In the genomic region with DNA sequence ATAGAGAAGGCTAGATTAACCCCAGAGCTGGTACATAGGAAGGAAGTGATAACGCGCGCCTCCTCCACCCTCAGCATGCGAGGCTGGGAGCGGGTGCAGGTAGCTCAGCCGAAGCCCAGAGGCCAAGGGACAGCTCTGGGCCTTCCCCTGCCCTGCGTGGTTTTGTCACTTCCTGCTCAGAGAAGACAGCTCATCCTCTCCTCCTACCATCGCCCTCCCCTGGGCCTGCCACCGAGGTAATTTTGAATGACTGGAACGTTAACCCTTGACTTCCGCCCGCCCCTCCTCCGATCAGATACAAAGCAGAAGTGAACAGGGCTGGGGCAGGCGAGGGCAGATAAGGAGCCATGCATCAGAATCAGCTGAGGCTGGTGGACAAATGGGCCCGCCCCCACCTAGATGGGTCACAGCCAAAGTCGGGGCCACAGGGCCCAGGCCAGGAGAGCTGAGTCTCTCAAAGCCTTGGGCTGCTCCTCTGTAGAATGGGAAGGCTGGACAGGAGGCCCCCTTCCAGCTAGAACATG, we compare ENCODE assay signal across 1 cellular context.
TF ChIP-seq lines count a peak whose summit lies in the region.

No MANE protein-coding gene starts in this region.

TF ChIP-seq in K562, 482 proteins besides CTCF, POLR2A, EP300 and RAD21 (continued from another document and continues in another):
- TF ChIP-seq MCM5 (IDR thresholded peaks at IDR 0.05; ENCODE audit: low read depth) (no peak), BRD9 (IDR thresholded peaks at IDR 0.05; ENCODE audit: low read depth, partially characterized antibody) (peak; percentile 71), KLF16 (IDR thresholded peaks at IDR 0.05) (peak; percentile 83), NR1H2 (CRISPR knock-in tag; IDR thresholded peaks at IDR 0.05) (no peak), COPS2 (conservative IDR thresholded peaks at IDR 0.05) (no peak), HDAC8 (tag; IDR thresholded peaks at IDR 0.05) (no peak), ZNF780A (CRISPR knock-in tag; IDR thresholded peaks at IDR 0.05) (no peak), ARID1B (IDR thresholded peaks at IDR 0.05) (peak; percentile 94), KLF6 (CRISPR knock-in tag; IDR thresholded peaks at IDR 0.05; ENCODE audit: borderline replicate concordance) (no peak; the same call in 1 of the 2 replicates), GATAD2B (IDR thresholded peaks at IDR 0.05; ENCODE audit: borderline replicate concordance) (peak; percentile 85), NCOA1 (IDR thresholded peaks at IDR 0.05; ENCODE audit: low read depth) (peak; percentile 81; the same call in 1 of the 2 replicates), CBX2 (IDR thresholded peaks at IDR 0.05; ENCODE audit: insufficient read depth, low read length, poor library complexity, severe bottlenecking) (no peak), RAD51 (IDR thresholded peaks at IDR 0.05; ENCODE audit: borderline replicate concordance, low read depth) (0 out of 2 replicates have a peak, but pooled peaks have one; percentile 10), ZNF324 (CRISPR knock-in tag; IDR thresholded peaks at IDR 0.05) (no peak), ETV6 (IDR thresholded peaks at IDR 0.05; ENCODE audit: borderline replicate concordance in 1 of 2, low read depth in 2 of 2, low read length in 1 of 2) (peak in 1 of 2 experiments; percentile 85; a peak in 2 of 4 replicates), ETV6 (CRISPR knock-in tag; IDR thresholded peaks at IDR 0.05; ENCODE audit: borderline replicate concordance) (no peak), SNIP1 (IDR thresholded peaks at IDR 0.05; ENCODE audit: low read depth) (no peak), TAF7 (tag; IDR thresholded peaks at IDR 0.05) (no peak), GABPB1 (CRISPR knock-in tag; IDR thresholded peaks at IDR 0.05) (peak; percentile 79), RBM22 (IDR thresholded peaks at IDR 0.05; ENCODE audit: low read depth, low read length, poor library complexity, severe bottlenecking) (no peak), ATF7 (IDR thresholded peaks at IDR 0.05) (peak; percentile 82), ZNF347 (CRISPR knock-in tag; IDR thresholded peaks at IDR 0.05; ENCODE audit: low read depth) (no peak), DIDO1 (tag; IDR thresholded peaks at IDR 0.05; ENCODE audit: low read depth) (no peak), HNRNPH1 (optimal IDR thresholded peaks at IDR 0.05; ENCODE audit: low read depth, low read length) (no peak), POLR2AphosphoS2 (IDR thresholded peaks at IDR 0.05; ENCODE audit: low read length) (peak; percentile 30; the same call in 1 of the 2 replicates), ZNF184 (CRISPR knock-in tag; IDR thresholded peaks at IDR 0.05) (no peak), MAFK (IDR thresholded peaks at IDR 0.05; ENCODE audit: low read length) (no peak), BRCA1 (IDR thresholded peaks at IDR 0.05) (no peak), BRCA1 (CRISPR knock-in tag; IDR thresholded peaks at IDR 0.05) (no peak), HNRNPK (IDR thresholded peaks at IDR 0.05; ENCODE audit: low read depth, low read length, poor library complexity, severe bottlenecking) (no peak), ZNF77 (CRISPR knock-in tag; IDR thresholded peaks at IDR 0.05) (no peak), FOXA1 (IDR thresholded peaks at IDR 0.05; ENCODE audit: borderline replicate concordance) (no peak), ZNF140 (CRISPR knock-in tag; IDR thresholded peaks at IDR 0.05) (no peak), ZBED1 (IDR thresholded peaks at IDR 0.05) (no peak), ZNF316 (IDR thresholded peaks at IDR 0.05) (no peak), HNRNPL (IDR thresholded peaks at IDR 0.05; ENCODE audit: low read depth, low read length) (no peak), HEY1 (CRISPR knock-in tag; IDR thresholded peaks at IDR 0.05; ENCODE audit: borderline replicate concordance) (no peak), CBX8 (IDR thresholded peaks at IDR 0.05; ENCODE audit: borderline replicate concordance, extremely low read depth, low read depth, low read length, poor library complexity, severe bottlenecking) (no peak), NFATC3 (IDR thresholded peaks at IDR 0.05) (no peak), POLR2G (IDR thresholded peaks at IDR 0.05; ENCODE audit: low read depth, low read length) (peak; percentile 79), SLC30A9 (CRISPR knock-in tag; IDR thresholded peaks at IDR 0.05) (no peak), HMG20A (CRISPR knock-in tag; conservative IDR thresholded peaks at IDR 0.05) (no peak), TEAD2 (tag; IDR thresholded peaks at IDR 0.05) (no peak), RBBP5 (IDR thresholded peaks at IDR 0.05; ENCODE audit: borderline replicate concordance, insufficient read depth, low read length, poor library complexity, severe bottlenecking) (no peak)
- TF ChIP-seq, protein P1, sequence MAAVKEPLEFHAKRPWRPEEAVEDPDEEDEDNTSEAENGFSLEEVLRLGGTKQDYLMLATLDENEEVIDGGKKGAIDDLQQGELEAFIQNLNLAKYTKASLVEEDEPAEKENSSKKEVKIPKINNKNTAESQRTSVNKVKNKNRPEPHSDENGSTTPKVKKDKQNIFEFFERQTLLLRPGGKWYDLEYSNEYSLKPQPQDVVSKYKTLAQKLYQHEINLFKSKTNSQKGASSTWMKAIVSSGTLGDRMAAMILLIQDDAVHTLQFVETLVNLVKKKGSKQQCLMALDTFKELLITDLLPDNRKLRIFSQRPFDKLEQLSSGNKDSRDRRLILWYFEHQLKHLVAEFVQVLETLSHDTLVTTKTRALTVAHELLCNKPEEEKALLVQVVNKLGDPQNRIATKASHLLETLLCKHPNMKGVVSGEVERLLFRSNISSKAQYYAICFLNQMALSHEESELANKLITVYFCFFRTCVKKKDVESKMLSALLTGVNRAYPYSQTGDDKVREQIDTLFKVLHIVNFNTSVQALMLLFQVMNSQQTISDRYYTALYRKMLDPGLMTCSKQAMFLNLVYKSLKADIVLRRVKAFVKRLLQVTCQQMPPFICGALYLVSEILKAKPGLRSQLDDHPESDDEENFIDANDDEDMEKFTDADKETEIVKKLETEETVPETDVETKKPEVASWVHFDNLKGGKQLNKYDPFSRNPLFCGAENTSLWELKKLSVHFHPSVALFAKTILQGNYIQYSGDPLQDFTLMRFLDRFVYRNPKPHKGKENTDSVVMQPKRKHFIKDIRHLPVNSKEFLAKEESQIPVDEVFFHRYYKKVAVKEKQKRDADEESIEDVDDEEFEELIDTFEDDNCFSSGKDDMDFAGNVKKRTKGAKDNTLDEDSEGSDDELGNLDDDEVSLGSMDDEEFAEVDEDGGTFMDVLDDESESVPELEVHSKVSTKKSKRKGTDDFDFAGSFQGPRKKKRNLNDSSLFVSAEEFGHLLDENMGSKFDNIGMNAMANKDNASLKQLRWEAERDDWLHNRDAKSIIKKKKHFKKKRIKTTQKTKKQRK (IDR thresholded peaks at IDR 0.05; ENCODE audit: borderline replicate concordance, low read depth, low read length), result no peak
- TF ChIP-seq, protein P2, sequence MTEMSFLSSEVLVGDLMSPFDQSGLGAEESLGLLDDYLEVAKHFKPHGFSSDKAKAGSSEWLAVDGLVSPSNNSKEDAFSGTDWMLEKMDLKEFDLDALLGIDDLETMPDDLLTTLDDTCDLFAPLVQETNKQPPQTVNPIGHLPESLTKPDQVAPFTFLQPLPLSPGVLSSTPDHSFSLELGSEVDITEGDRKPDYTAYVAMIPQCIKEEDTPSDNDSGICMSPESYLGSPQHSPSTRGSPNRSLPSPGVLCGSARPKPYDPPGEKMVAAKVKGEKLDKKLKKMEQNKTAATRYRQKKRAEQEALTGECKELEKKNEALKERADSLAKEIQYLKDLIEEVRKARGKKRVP (CRISPR knock-in tag; IDR thresholded peaks at IDR 0.05), result no peak
- TF ChIP-seq, protein P3, sequence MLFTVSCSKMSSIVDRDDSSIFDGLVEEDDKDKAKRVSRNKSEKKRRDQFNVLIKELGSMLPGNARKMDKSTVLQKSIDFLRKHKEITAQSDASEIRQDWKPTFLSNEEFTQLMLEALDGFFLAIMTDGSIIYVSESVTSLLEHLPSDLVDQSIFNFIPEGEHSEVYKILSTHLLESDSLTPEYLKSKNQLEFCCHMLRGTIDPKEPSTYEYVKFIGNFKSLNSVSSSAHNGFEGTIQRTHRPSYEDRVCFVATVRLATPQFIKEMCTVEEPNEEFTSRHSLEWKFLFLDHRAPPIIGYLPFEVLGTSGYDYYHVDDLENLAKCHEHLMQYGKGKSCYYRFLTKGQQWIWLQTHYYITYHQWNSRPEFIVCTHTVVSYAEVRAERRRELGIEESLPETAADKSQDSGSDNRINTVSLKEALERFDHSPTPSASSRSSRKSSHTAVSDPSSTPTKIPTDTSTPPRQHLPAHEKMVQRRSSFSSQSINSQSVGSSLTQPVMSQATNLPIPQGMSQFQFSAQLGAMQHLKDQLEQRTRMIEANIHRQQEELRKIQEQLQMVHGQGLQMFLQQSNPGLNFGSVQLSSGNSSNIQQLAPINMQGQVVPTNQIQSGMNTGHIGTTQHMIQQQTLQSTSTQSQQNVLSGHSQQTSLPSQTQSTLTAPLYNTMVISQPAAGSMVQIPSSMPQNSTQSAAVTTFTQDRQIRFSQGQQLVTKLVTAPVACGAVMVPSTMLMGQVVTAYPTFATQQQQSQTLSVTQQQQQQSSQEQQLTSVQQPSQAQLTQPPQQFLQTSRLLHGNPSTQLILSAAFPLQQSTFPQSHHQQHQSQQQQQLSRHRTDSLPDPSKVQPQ (CRISPR knock-in tag; IDR thresholded peaks at IDR 0.05; ENCODE audit: borderline replicate concordance), result no peak
- TF ChIP-seq, protein P4, sequence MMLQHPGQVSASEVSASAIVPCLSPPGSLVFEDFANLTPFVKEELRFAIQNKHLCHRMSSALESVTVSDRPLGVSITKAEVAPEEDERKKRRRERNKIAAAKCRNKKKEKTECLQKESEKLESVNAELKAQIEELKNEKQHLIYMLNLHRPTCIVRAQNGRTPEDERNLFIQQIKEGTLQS (IDR thresholded peaks at IDR 0.05), result peak; percentile 71
- TF ChIP-seq, protein P4 (CRISPR knock-in tag; conservative IDR thresholded peaks at IDR 0.05), result no peak
- TF ChIP-seq, protein P5, sequence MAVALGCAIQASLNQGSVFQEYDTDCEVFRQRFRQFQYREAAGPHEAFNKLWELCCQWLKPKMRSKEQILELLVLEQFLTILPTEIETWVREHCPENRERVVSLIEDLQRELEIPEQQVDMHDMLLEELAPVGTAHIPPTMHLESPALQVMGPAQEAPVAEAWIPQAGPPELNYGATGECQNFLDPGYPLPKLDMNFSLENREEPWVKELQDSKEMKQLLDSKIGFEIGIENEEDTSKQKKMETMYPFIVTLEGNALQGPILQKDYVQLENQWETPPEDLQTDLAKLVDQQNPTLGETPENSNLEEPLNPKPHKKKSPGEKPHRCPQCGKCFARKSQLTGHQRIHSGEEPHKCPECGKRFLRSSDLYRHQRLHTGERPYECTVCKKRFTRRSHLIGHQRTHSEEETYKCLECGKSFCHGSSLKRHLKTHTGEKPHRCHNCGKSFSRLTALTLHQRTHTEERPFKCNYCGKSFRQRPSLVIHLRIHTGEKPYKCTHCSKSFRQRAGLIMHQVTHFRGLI (CRISPR knock-in tag; IDR thresholded peaks at IDR 0.05), result no peak
- TF ChIP-seq, protein P6, sequence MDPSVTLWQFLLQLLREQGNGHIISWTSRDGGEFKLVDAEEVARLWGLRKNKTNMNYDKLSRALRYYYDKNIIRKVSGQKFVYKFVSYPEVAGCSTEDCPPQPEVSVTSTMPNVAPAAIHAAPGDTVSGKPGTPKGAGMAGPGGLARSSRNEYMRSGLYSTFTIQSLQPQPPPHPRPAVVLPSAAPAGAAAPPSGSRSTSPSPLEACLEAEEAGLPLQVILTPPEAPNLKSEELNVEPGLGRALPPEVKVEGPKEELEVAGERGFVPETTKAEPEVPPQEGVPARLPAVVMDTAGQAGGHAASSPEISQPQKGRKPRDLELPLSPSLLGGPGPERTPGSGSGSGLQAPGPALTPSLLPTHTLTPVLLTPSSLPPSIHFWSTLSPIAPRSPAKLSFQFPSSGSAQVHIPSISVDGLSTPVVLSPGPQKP (CRISPR knock-in tag; IDR thresholded peaks at IDR 0.05), result no peak
- TF ChIP-seq, protein P7, sequence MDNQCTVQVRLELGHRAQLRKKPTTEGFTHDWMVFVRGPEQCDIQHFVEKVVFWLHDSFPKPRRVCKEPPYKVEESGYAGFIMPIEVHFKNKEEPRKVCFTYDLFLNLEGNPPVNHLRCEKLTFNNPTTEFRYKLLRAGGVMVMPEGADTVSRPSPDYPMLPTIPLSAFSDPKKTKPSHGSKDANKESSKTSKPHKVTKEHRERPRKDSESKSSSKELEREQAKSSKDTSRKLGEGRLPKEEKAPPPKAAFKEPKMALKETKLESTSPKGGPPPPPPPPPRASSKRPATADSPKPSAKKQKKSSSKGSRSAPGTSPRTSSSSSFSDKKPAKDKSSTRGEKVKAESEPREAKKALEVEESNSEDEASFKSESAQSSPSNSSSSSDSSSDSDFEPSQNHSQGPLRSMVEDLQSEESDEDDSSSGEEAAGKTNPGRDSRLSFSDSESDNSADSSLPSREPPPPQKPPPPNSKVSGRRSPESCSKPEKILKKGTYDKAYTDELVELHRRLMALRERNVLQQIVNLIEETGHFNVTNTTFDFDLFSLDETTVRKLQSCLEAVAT (IDR thresholded peaks at IDR 0.05), result no peak
- TF ChIP-seq, protein P8, sequence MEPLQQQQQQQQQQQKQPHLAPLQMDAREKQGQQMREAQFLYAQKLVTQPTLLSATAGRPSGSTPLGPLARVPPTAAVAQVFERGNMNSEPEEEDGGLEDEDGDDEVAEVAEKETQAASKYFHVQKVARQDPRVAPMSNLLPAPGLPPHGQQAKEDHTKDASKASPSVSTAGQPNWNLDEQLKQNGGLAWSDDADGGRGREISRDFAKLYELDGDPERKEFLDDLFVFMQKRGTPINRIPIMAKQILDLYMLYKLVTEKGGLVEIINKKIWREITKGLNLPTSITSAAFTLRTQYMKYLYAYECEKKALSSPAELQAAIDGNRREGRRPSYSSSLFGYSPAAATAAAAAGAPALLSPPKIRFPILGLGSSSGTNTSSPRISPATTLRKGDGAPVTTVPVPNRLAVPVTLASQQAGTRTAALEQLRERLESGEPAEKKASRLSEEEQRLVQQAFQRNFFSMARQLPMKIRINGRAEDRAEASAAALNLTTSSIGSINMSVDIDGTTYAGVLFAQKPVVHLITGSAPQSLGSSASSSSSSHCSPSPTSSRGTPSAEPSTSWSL (CRISPR knock-in tag; IDR thresholded peaks at IDR 0.05; ENCODE audit: borderline replicate concordance), result no peak
- TF ChIP-seq, protein P9, sequence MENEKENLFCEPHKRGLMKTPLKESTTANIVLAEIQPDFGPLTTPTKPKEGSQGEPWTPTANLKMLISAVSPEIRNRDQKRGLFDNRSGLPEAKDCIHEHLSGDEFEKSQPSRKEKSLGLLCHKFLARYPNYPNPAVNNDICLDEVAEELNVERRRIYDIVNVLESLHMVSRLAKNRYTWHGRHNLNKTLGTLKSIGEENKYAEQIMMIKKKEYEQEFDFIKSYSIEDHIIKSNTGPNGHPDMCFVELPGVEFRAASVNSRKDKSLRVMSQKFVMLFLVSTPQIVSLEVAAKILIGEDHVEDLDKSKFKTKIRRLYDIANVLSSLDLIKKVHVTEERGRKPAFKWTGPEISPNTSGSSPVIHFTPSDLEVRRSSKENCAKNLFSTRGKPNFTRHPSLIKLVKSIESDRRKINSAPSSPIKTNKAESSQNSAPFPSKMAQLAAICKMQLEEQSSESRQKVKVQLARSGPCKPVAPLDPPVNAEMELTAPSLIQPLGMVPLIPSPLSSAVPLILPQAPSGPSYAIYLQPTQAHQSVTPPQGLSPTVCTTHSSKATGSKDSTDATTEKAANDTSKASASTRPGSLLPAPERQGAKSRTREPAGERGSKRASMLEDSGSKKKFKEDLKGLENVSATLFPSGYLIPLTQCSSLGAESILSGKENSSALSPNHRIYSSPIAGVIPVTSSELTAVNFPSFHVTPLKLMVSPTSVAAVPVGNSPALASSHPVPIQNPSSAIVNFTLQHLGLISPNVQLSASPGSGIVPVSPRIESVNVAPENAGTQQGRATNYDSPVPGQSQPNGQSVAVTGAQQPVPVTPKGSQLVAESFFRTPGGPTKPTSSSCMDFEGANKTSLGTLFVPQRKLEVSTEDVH (IDR thresholded peaks at IDR 0.05; ENCODE audit: low read depth, partially characterized antibody), result no peak
